ENCODE assay signal across 15 cellular contexts in the genomic region with DNA sequence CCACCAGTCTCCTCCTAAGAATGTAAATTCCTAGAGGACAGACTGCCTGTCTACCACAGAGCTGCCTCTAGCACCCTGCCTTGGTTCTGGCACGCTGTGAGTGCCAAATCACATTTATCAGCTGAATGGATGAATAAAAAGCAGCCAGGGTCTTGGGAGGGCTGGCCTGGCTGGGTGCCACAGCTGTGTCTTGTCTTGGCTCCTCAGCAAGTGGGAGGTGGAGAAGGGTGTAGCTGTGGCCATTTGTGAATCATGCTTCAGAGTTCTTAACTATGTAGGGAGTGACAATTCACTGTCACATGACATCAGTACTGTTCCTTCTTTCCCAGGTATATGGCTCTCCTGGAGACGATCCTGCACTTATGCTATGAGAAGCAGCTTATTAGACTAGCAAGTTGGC.
DNase-seq lines count a peak whose midpoint lies in the region; ATAC-seq, FAIRE-seq and TF ChIP-seq lines count a peak whose summit lies in the region.
"Had no signal": no experiment of that assay in that cellular context is flagged by ENCODE, and none has a peak within 500 bp of the region (broad histone marks: within the 10 kb centered on the region; RNA-seq: fewer than 3 reads in every experiment).

No MANE protein-coding gene starts in this region.

- RAD21 ChIA-PET in GM12878 (lab: Charles Lee; ENCODE audit: unreplicated experiment) = interaction anchor here (0.7 kb wide), 1 partner anchor 26 kb away, joined by 3 read pairs; no protein-coding TSS in a partner anchor

- no peak overlapping the region for H3K18ac ChIP-seq in mesenchymal stem cell (ENCODE audit: low read depth in 1 of 2, low read length in 2 of 2)

- H3K4ac ChIP-seq in mesenchymal stem cell (ENCODE audit: low read depth in 1 of 2, low read length in 2 of 2) = no peak overlapping the region

- no peak overlapping the region for H2BK12ac ChIP-seq in mesenchymal stem cell (ENCODE audit: low read length in 2 of 2)

- intact Hi-C loops in GM12878 (cut with micrococcal nuclease; ENCODE audit: unreplicated experiment) = loop anchor here (5.0 to 10.0 kb wide), 3 partner anchors 285 to 560 kb away; no protein-coding TSS in a partner anchor

- no TSS peak for BruUV-seq in GM12878 (replicated peaks; lab: Mats Ljungman, UMichigan)

- DNase-seq in AG20443 (ENCODE audit: low spot score) (peak; percentile 52), Karpas-422 (no peak), GM12878 (ENCODE audit: low read depth, low spot score) (no peak), mesenchymal stem cell (no peak), NCI-H526 treated with DMSO at 0.1 percent for 48 hours (lab: John Stamatoyannopoulos, UW) (no peak), GM13976 (ENCODE audit: low spot score) (no peak)
- DNase-seq: activated CD4-positive, alpha-beta T cell treated with anti-CD3 and anti-CD28 coated beads for 1 hour; activated effector memory CD4-positive, alpha-beta T cell treated with Interleukin-2 at 50 U/mL for 16 hours; NCI-H1694 treated with DMSO at 0.1 percent for 48 hours had no signal

- no peak overlapping the region for H4K8ac ChIP-seq in mesenchymal stem cell (ENCODE audit: low read length)

- no peak overlapping the region for H2BK5ac ChIP-seq in mesenchymal stem cell (ENCODE audit: low read depth, low read length, poor library complexity, severe bottlenecking)

- H3K9ac ChIP-seq in Karpas-422 (ENCODE audit: low read length) (no peak overlapping the region), GM12878 (ENCODE audit: control insufficient read depth, insufficient read depth, low read length) (no peak overlapping the region), mesenchymal stem cell (ENCODE audit: low read length) (no peak overlapping the region)

- WGBS in GM12878 (ENCODE audit: insufficient coverage, insufficient replicate concordance, low lambda C conversion rate, missing lambda C conversion rate) = 68% methylated on average over 2 of the region's 2 CpGs
- 75% methylated on average over 2 of the region's 2 CpGs for WGBS in mesenchymal stem cell

- no peak for TF ChIP-seq RAD21 in GM12878 (IDR thresholded peaks at IDR 0.05; ENCODE audit: insufficient read depth, low read depth, low read length)

- FAIRE-seq in GM12878 (lab: Jason Lieb, UNC) = no peak
- FAIRE-seq: colon had no signal

- peak overlapping the region in 1 of 2 experiments; percentile 36 for H3K14ac ChIP-seq in mesenchymal stem cell (ENCODE audit: low read length in 2 of 2)

- H4K20me1 ChIP-seq in Karpas-422 (ENCODE audit: insufficient read depth, low read depth, low read length) (no peaks in the 10 kb centered on the region), GM12878 (ENCODE audit: control insufficient read depth, insufficient read depth) (no peaks in the 10 kb centered on the region)

- no peak overlapping the region for H2BK15ac ChIP-seq in mesenchymal stem cell (ENCODE audit: low read depth, poor library complexity, severe bottlenecking)

- no peak overlapping the region for H3K4me3 ChIP-seq in Karpas-422 (ENCODE audit: low read length)
- H3K4me3 ChIP-seq in GM12878 = no peak overlapping the region
- H3K4me3 ChIP-seq in mesenchymal stem cell (ENCODE audit: insufficient read depth in 1 of 2, low read depth in 1 of 2, low read length in 2 of 2) = no peak overlapping the region
- H3K4me3 ChIP-seq: skin epidermis had no signal

- H3K4me1 ChIP-seq in Karpas-422 (ENCODE audit: low read length) (peaks cover 20% of the 10 kb centered on the region), GM12878 (ENCODE audit: control insufficient read depth, insufficient read depth, low read length) (peaks cover 11% of the 10 kb centered on the region), mesenchymal stem cell (ENCODE audit: control insufficient read depth, insufficient read depth, low read depth, low read length) (peaks cover 21% of the 10 kb centered on the region)

- SMC1A ChIA-PET in GM12878 (lab: Charles Lee; ENCODE audit: uncharacterized antibody, unreplicated experiment) = interaction anchor here (0.6 to 2.2 kb wide), 5 partner anchors 23 to 52 kb away, joined by 3 to 5 read pairs (median 4); no protein-coding TSS in a partner anchor

- POLR2A ChIA-PET in GM12878 (lab: Charles Lee) = no interaction called here

- no peak overlapping the region for H3K23ac ChIP-seq in mesenchymal stem cell (ENCODE audit: low read length in 2 of 2)

- H3K36me3 ChIP-seq in Karpas-422 (ENCODE audit: insufficient read depth, low read length) (no peaks in the 10 kb centered on the region), GM12878 (ENCODE audit: control insufficient read depth in 2 of 2, insufficient read depth in 2 of 2, low read length in 1 of 2) (no peaks in the 10 kb centered on the region), mesenchymal stem cell (ENCODE audit: control insufficient read depth in 1 of 2, insufficient read depth in 2 of 2, low read depth in 1 of 2, low read length in 2 of 2) (peaks cover 20 to 50% of the 10 kb centered on the region in 2 experiments)

- in situ Hi-C loops in GM12878 (cut with MboI) = no loop called here
- in situ Hi-C loops in GM13976 (cut with MboI; ENCODE audit: low sequenced_read_pairs, unreplicated experiment) = no loop called here

- H3K27ac ChIP-seq in Karpas-422 (ENCODE audit: low read length) (no peak overlapping the region), GM12878 (ENCODE audit: control insufficient read depth, insufficient read depth) (no peak overlapping the region), mesenchymal stem cell (ENCODE audit: low read length, poor library complexity, severe bottlenecking) (no peak overlapping the region)

- H3K27me3 ChIP-seq in Karpas-422 (ENCODE audit: low read length) = no peaks in the 10 kb centered on the region
- H3K27me3 ChIP-seq in GM12878 (replicated peaks in 1 of 2; ENCODE audit: control insufficient read depth in 2 of 2, insufficient read depth in 2 of 2, low read length in 1 of 2) = no peaks in the 10 kb centered on the region
- H3K27me3 ChIP-seq in mesenchymal stem cell (ENCODE audit: control insufficient read depth in 1 of 2, insufficient read depth in 1 of 2, low read length in 2 of 2) = no peaks in the 10 kb centered on the region
- H3K27me3 ChIP-seq: heart left ventricle had no signal

- H4K91ac ChIP-seq in mesenchymal stem cell (ENCODE audit: low read length) = no peak overlapping the region

- H2BK120ac ChIP-seq in mesenchymal stem cell (ENCODE audit: low read depth, low read length) = no peak overlapping the region

- H3K4me2 ChIP-seq in Karpas-422 (ENCODE audit: low read depth, low read length, poor library complexity, severe bottlenecking) (peak overlapping the region; percentile 59), GM12878 (ENCODE audit: control insufficient read depth, insufficient read depth) (no peak overlapping the region), mesenchymal stem cell (ENCODE audit: low read length, poor library complexity, severe bottlenecking) (no peak overlapping the region)

- ATAC-seq in GM12878 (peak; percentile 20), GM19455 (IDR thresholded peaks at IDR 0.05; ENCODE audit: unreplicated experiment) (no peak), HG03457 (IDR thresholded peaks at IDR 0.05; ENCODE audit: unreplicated experiment) (no peak)
- ATAC-seq: Right ventricle myocardium inferior had no signal

- CTCF ChIA-PET in GM12878 (lab: Yijun Ruan, JAX) = interaction anchor here (1.0 to 1.2 kb wide), 2 partner anchors 24 to 67 kb away, joined by 3 read pairs; no protein-coding TSS in a partner anchor

- H2AFZ ChIP-seq in Karpas-422 (ENCODE audit: low read length) = no peak overlapping the region
- no peak overlapping the region for H2AFZ ChIP-seq in GM12878 (ENCODE audit: control insufficient read depth, low read depth, low read length)
- H2AFZ ChIP-seq in mesenchymal stem cell (ENCODE audit: low read depth, low read length) = no peak overlapping the region

- H3K79me2 ChIP-seq in Karpas-422 (ENCODE audit: low read length) (no peaks in the 10 kb centered on the region), GM12878 (ENCODE audit: control insufficient read depth, insufficient read depth, low read length) (no peaks in the 10 kb centered on the region)

- H3K9me2 ChIP-seq in Karpas-422 (replicated peaks; ENCODE audit: insufficient read depth, low read length) = no peaks in the 10 kb centered on the region

- no peak for TF ChIP-seq CTCF in GM12878 (IDR thresholded peaks at IDR 0.05 in 2 of 3, conservative IDR thresholded peaks at IDR 0.05 in 1 of 3; ENCODE audit: control insufficient read depth in 2 of 3, extremely low read depth in 1 of 3, insufficient read depth in 1 of 3, low read depth in 3 of 3, low read length in 3 of 3)
- TF ChIP-seq CTCF in GM13976 (IDR thresholded peaks at IDR 0.05; ENCODE audit: borderline replicate concordance, control extremely low read depth, extremely low read depth, insufficient read depth, missing control alignments) = no peak

- no peak for TF ChIP-seq EP300 in GM12878 (IDR thresholded peaks at IDR 0.05; ENCODE audit: borderline replicate concordance in 1 of 2, control insufficient read depth in 1 of 2, low read depth in 2 of 2, low read length in 2 of 2)

- H3K9me3 ChIP-seq in Karpas-422 (ENCODE audit: low read length) (no peaks in the 10 kb centered on the region), GM12878 (replicated peaks; ENCODE audit: control insufficient read depth, insufficient read depth, low read length) (no peaks in the 10 kb centered on the region), mesenchymal stem cell (ENCODE audit: control insufficient read depth, low read length) (no peaks in the 10 kb centered on the region)
- H3K9me3 ChIP-seq: heart left ventricle had no signal

- H2AK5ac ChIP-seq in mesenchymal stem cell (ENCODE audit: low read length, severe bottlenecking) = peak overlapping the region; percentile 14

- TF ChIP-seq POLR2A in GM12878 (IDR thresholded peaks at IDR 0.05; ENCODE audit: low read depth, low read length) = no peak

- no peaks in the 10 kb centered on the region for H3K79me1 ChIP-seq in mesenchymal stem cell (replicated peaks; ENCODE audit: low read length, poor library complexity, severe bottlenecking)

TF ChIP-seq in GM12878, 131 proteins besides CTCF, POLR2A, EP300 and RAD21 (continues in another document):
- no peak for TF ChIP-seq SRF (IDR thresholded peaks at IDR 0.05; ENCODE audit: low read depth in 2 of 2, low read length in 2 of 2)
- no peak for TF ChIP-seq BHLHE40 (IDR thresholded peaks at IDR 0.05; ENCODE audit: borderline replicate concordance in 1 of 2, low read depth in 2 of 2, low read length in 1 of 2)
